ENCODE assay signal across 8 cellular contexts in genomic region chr20:44092551-44093248, GRCh38.
DNase-seq lines count a peak whose midpoint lies in the region; FAIRE-seq and TF ChIP-seq lines count a peak whose summit lies in the region.

No MANE protein-coding gene starts in this region.

- H3K4me2 ChIP-seq in endothelial cell of umbilical vein (ENCODE audit: insufficient read depth, low read length), result no peak overlapping the region

- dilution Hi-C loops in endothelial cell of umbilical vein (cut with MboI; ENCODE audit: extremely low pct_ligation_motif_present, low sequenced_read_pairs), result no loop called here

- H3K4me1 ChIP-seq in endothelial cell of umbilical vein (ENCODE audit: control insufficient read depth, extremely low read depth, insufficient read depth, low read length) (no peaks in the 10 kb centered on the region), stomach (peaks cover 0 to 9% (median under 1%) of the 10 kb centered on the region in 4 donors)

- no TSS peak for BruUV-seq in endothelial cell of umbilical vein (replicated peaks; lab: Mats Ljungman, UMichigan)

- H2AFZ ChIP-seq in endothelial cell of umbilical vein (ENCODE audit: low read depth, low read length), result no peak overlapping the region

- H3K9me3 ChIP-seq in endothelial cell of umbilical vein (replicated peaks; ENCODE audit: control insufficient read depth, insufficient read depth, low read length) (no peaks in the 10 kb centered on the region), stomach (no peaks in the 10 kb centered on the region)

- peaks cover 2% of the 10 kb centered on the region in 2 experiments for H3K27me3 ChIP-seq in endothelial cell of umbilical vein (ENCODE audit: control insufficient read depth in 2 of 2, insufficient read depth in 2 of 2, low read length in 2 of 2)
- H3K27me3 ChIP-seq in stomach, result peaks cover 0 to 16% (median 0%) of the 10 kb centered on the region in 3 donors

- no peak overlapping the region for H3K27ac ChIP-seq in endothelial cell of umbilical vein (ENCODE audit: insufficient read depth, low read depth, low read length)
- H3K27ac ChIP-seq in stomach, result no peak overlapping the region

- H3K4me3 ChIP-seq in endothelial cell of umbilical vein (replicated peaks in 1 of 3; ENCODE audit: insufficient read depth in 1 of 3, low read depth in 1 of 3, low read length in 3 of 3), result no peak overlapping the region
- no peak overlapping the region for H3K4me3 ChIP-seq in stomach

- TF ChIP-seq POLR2A in endothelial cell of umbilical vein (IDR thresholded peaks at IDR 0.05; ENCODE audit: low read depth, low read length) (no peak), stomach (IDR thresholded peaks at IDR 0.05) (no peak)

- H3K9me1 ChIP-seq in endothelial cell of umbilical vein (replicated peaks; ENCODE audit: control insufficient read depth, extremely low read depth, insufficient read depth, low read length), result no peaks in the 10 kb centered on the region

- no peaks in the 10 kb centered on the region for H4K20me1 ChIP-seq in endothelial cell of umbilical vein (replicated peaks; ENCODE audit: control insufficient read depth, extremely low read depth, insufficient read depth, low read length)

- CTCF ChIA-PET in endothelial cell of umbilical vein (lab: Charles Lee), result interaction anchor here (1.0 to 7.2 kb wide), 9 partner anchors 9 to 644 kb away, joined by 3 to 85 read pairs (median 8); no protein-coding TSS in a partner anchor

- no peaks in the 10 kb centered on the region for H3K79me2 ChIP-seq in endothelial cell of umbilical vein (ENCODE audit: control insufficient read depth, insufficient read depth, low read length)

- peak; percentile 79 for FAIRE-seq in endothelial cell of umbilical vein (lab: Jason Lieb, UNC)

- intact Hi-C loops in endothelial cell of umbilical vein (cut with micrococcal nuclease), result loop anchor here (1.0 to 2.0 kb wide), 4 partner anchors 36 to 643 kb away; no protein-coding TSS in a partner anchor
- intact Hi-C loops in stomach (cut with DNase I; ENCODE audit: low total_unique reads), result no loop called here

- TF ChIP-seq CTCF in endothelial cell of umbilical vein (IDR thresholded peaks at IDR 0.05; ENCODE audit: extremely low read depth in 1 of 2, insufficient read depth in 1 of 2, low read depth in 1 of 2, low read length in 2 of 2) (peak; percentile 47 to 52), stomach (IDR thresholded peaks at IDR 0.05) (peak in 2 of 7 experiments; percentile 21 to 35)

- DNase-seq in COLO829 (ENCODE audit: low spot score) (peak; percentile 51), HCEC 1CT (peak; percentile 59), RPMI7951 (ENCODE audit: low read depth) (peak; percentile 77), endothelial cell of umbilical vein (ENCODE audit: low read depth, low spot score) (peak; percentile 45), retina (peak; percentile 38), stomach (no peak), D341Med (ENCODE audit: low spot score) (no peak), NCI-H446 treated with DMSO at 0.1 percent for 48 hours (lab: John Stamatoyannopoulos, UW) (no peak)

- no peak overlapping the region for H3K9ac ChIP-seq in endothelial cell of umbilical vein (replicated peaks; ENCODE audit: extremely low read depth, insufficient read depth, low read length)

- TF ChIP-seq EP300 in stomach (IDR thresholded peaks at IDR 0.05), result no peak

- 57 to 66% (median 61%) methylated on average over 9 of the region's 9 CpGs for WGBS in stomach, 5 donors

- POLR2A ChIA-PET in endothelial cell of umbilical vein (lab: Charles Lee), result no interaction called here

- H3K36me3 ChIP-seq in endothelial cell of umbilical vein (ENCODE audit: control insufficient read depth in 2 of 2, extremely low read depth in 1 of 2, insufficient read depth in 2 of 2, low read length in 2 of 2) (no peaks in the 10 kb centered on the region), stomach (no peaks in the 10 kb centered on the region)

TF ChIP-seq in endothelial cell of umbilical vein, 7 proteins besides CTCF, POLR2A, EP300 and RAD21:
- TF ChIP-seq MYC (IDR thresholded peaks at IDR 0.05; ENCODE audit: low read depth, low read length) (no peak), POLR2AphosphoS5 (IDR thresholded peaks at IDR 0.05; ENCODE audit: insufficient read depth, low read depth, low read length) (no peak), EZH2 (IDR thresholded peaks at IDR 0.05; ENCODE audit: borderline replicate concordance, low read depth, low read length, severe bottlenecking) (no peak), FOS (IDR thresholded peaks at IDR 0.05; ENCODE audit: borderline replicate concordance, insufficient read depth, low read length) (no peak), MAX (IDR thresholded peaks at IDR 0.05; ENCODE audit: insufficient read depth, insufficient read length) (no peak), JUN (IDR thresholded peaks at IDR 0.05; ENCODE audit: borderline replicate concordance, insufficient read depth, insufficient read length, low read depth) (no peak), GATA2 (IDR thresholded peaks at IDR 0.05; ENCODE audit: insufficient read depth, insufficient read length, low read depth, low read length) (no peak)
TF ChIP-seq in endothelial cell of umbilical vein: peak in this region for 0.

Comparison
In these comparisons a context has a peak if more than half of its experiments do, and no peak if none do; other contexts are left out.
1. DNase-seq: peak in COLO829 (single experiment), HCEC 1CT (single experiment), RPMI7951 (single experiment), endothelial cell of umbilical vein (single experiment) and retina (single experiment); none in stomach (single experiment), D341Med (single experiment) and NCI-H446 treated with DMSO at 0.1 percent for 48 hours (single experiment).